Comparison of ENCODE assay signal across 25 cellular contexts in genomic region chr6:129578315-129578714, GRCh38.
"Had no signal": no experiment of that assay in that cellular context is flagged by ENCODE, and none has a peak within 500 bp of the region (broad histone marks: within the 10 kb centered on the region; RNA-seq: fewer than 3 reads in every experiment).

No MANE protein-coding gene starts in this region.

- H3K27ac Mint-ChIP-seq: activated CD4-positive, alpha-beta T cell treated with anti-CD3 and anti-CD28 coated beads, Interleukin-2, amount 10 ng/mL, durations not matched to agents 7 days and 5 days; activated CD8-positive, alpha-beta T cell treated with anti-CD3 and anti-CD28 coated beads, Interleukin-2, amount 10 ng/mL, durations not matched to agents 7 days and 5 days; activated naive CD4-positive, alpha-beta T cell treated with anti-CD3 and anti-CD28 coated beads, Interleukin-2, amount 50 U/mL, for 24 hours; activated naive CD8-positive, alpha-beta T cell treated with anti-CD3 and anti-CD28 coated beads, Interleukin-2, amount 10 ng/mL, durations not matched to agents 7 days and 5 days; activated T-cell treated with anti-CD3 and anti-CD28 coated beads, Interleukin-2, amount 50 U/mL, for 24 hours; activated T-helper 2 cell treated with anti-CD3 and anti-CD28 coated beads, Interferon-gamma antibody, Interleukin-2, Interleukin-4, amounts not matched to agents 10 μg/mL and 5 μg/mL and 100 μg/mL, durations not matched to agents 14 hours and 24 hours and 36 hours had no signal

- H3K4me1 ChIP-seq: ascending aorta had no signal

- H3K36me3 ChIP-seq: ascending aorta, cardiac muscle cell had no signal

- H3K4me3 Mint-ChIP-seq: activated CD4-positive, alpha-beta T cell treated with anti-CD3 and anti-CD28 coated beads, Interleukin-2, amount 10 ng/mL, durations not matched to agents 7 days and 5 days; activated CD8-positive, alpha-beta T cell treated with anti-CD3 and anti-CD28 coated beads, Interleukin-2, amount 10 ng/mL, durations not matched to agents 7 days and 5 days; activated naive CD4-positive, alpha-beta T cell treated with anti-CD3 and anti-CD28 coated beads, Interleukin-2, amount 50 U/mL, for 24 hours; activated naive CD8-positive, alpha-beta T cell treated with anti-CD3 and anti-CD28 coated beads, Interleukin-2, amount 10 ng/mL, durations not matched to agents 7 days and 5 days; activated T-cell treated with anti-CD3 and anti-CD28 coated beads, Interleukin-2, amount 50 U/mL, for 24 hours; central memory CD8-positive, alpha-beta T cell had no signal

- H3K27me3 ChIP-seq: ascending aorta, cardiac muscle cell had no signal

- H3K4me3 ChIP-seq: ascending aorta, cardiac muscle cell had no signal

- H3K27ac ChIP-seq: ascending aorta, cardiac muscle cell had no signal

- H3K27me3 Mint-ChIP-seq: activated CD4-positive, alpha-beta T cell treated with anti-CD3 and anti-CD28 coated beads, Interleukin-2, amount 10 ng/mL, durations not matched to agents 7 days and 5 days; activated naive CD4-positive, alpha-beta T cell treated with anti-CD3 and anti-CD28 coated beads, Interleukin-2, amount 50 U/mL, for 24 hours; activated naive CD8-positive, alpha-beta T cell treated with anti-CD3 and anti-CD28 coated beads, Interleukin-2, amount 10 ng/mL, durations not matched to agents 7 days and 5 days; activated T-cell treated with anti-CD3 and anti-CD28 coated beads, Interleukin-2, amount 50 U/mL, for 24 hours; central memory CD8-positive, alpha-beta T cell had no signal

- DNase-seq: activated CD4-positive, alpha-beta T cell treated with anti-CD3 and anti-CD28 coated beads, Interleukin-2, amount 10 ng/mL, durations not matched to agents 7 days and 5 days; activated CD4-positive, alpha-beta T cell treated with anti-CD3 and anti-CD28 coated beads, Interleukin-2, amount 50 U/mL, for 48 hours; activated CD8-positive, alpha-beta T cell treated with anti-CD3 and anti-CD28 coated beads, Interleukin-2, amount 10 ng/mL, durations not matched to agents 7 days and 5 days; activated gamma-delta T cell; activated naive CD4-positive, alpha-beta T cell treated with Interleukin-2 at 50 U/mL for 16 hours; activated naive CD8-positive, alpha-beta T cell treated with anti-CD3 and anti-CD28 coated beads, Interleukin-2, amount 10 ng/mL, durations not matched to agents 7 days and 5 days; activated T-cell treated with anti-CD3 and anti-CD28 coated beads, Interleukin-2, amount 50 U/mL, for 24 hours; amygdala; Kasumi-1; MM.1S; MV-4-11; NCI-H1092; NCI-H1436 treated with DMSO at 0.1 percent for 48 hours; NCI-H1694 treated with DMSO at 0.1 percent for 48 hours; NCI-H2029; NCI-H226; NCI-H446 treated with DMSO at 0.1 percent for 48 hours; NCI-H748 treated with DMSO at 0.1 percent for 48 hours; Right ventricle myocardium superior; T1000 had no signal

- H3K9me3 Mint-ChIP-seq: activated naive CD4-positive, alpha-beta T cell treated with anti-CD3 and anti-CD28 coated beads, Interleukin-2, amount 50 U/mL, for 24 hours; central memory CD8-positive, alpha-beta T cell had no signal

- ATAC-seq: activated CD8-positive, alpha-beta T cell treated with anti-CD3 and anti-CD28 coated beads, Interleukin-2, amount 10 ng/mL, durations not matched to agents 7 days and 5 days had no signal

- H3K9me3 ChIP-seq: ascending aorta had no signal
